ENCODE assay signal across 8 cellular contexts in the genomic region with DNA sequence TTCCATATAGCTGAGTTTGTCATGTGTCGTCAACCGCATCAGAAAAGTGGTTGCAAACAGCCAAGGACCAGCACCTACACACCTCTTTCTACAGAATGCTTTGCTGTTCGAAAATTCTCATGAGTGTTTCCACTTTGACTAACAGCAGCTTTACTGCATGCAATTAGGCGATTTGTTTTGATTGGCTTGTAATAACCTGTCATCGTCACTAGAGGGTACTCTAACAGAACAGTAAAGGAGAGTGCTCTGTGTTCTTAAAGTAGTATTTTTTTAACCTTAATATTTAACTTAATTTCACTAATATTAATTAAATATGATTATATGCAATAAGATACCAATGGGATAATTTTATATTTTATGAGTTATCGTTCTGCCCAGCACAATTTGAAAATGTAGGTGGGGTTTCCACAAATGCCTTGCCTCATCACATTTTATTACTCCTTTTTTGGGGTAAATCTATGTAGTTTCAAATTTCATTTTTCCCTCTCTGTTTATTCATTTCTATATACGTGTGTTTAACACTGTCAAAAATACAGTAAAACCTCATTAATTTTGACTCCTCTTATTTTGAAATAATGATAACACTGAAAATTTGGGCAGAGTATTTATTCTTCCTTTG.
A peak's percentile ranks its signal among the peaks of the same experiment; 100 is the strongest.
DNase-seq lines count a peak whose midpoint lies in the region; ATAC-seq lines count a peak whose summit lies in the region.

No MANE protein-coding gene starts in this region.

- DNase-seq in Daoy (ENCODE audit: low read depth) (peak; percentile 4), NCI-H748 treated with DMSO at 0.1 percent for 48 hours (lab: John Stamatoyannopoulos, UW) (peak; percentile 6), cerebellar cortex (ENCODE audit: low spot score) (peak; percentile 84), lung microvascular endothelial cell (ENCODE audit: low read depth in 2 of 2) (peak; percentile 50 to 59), islet precursor cell (no peak), ecto neural progenitor cell (ENCODE audit: low spot score) (no peak)

- ATAC-seq in GM19468 (IDR thresholded peaks at IDR 0.05; ENCODE audit: extremely low read depth, unreplicated experiment) (peak; percentile 81), HG03469 (IDR thresholded peaks at IDR 0.05; ENCODE audit: unreplicated experiment) (peak; percentile 80)

Comparison
In these comparisons a context has a peak if more than half of its experiments do, and no peak if none do; other contexts are left out.
1. DNase-seq: peak in Daoy (single experiment), NCI-H748 treated with DMSO at 0.1 percent for 48 hours (single experiment), cerebellar cortex (single experiment) and lung microvascular endothelial cell (2 of 2); none in islet precursor cell (single experiment) and ecto neural progenitor cell (single experiment).